In the genomic region with DNA sequence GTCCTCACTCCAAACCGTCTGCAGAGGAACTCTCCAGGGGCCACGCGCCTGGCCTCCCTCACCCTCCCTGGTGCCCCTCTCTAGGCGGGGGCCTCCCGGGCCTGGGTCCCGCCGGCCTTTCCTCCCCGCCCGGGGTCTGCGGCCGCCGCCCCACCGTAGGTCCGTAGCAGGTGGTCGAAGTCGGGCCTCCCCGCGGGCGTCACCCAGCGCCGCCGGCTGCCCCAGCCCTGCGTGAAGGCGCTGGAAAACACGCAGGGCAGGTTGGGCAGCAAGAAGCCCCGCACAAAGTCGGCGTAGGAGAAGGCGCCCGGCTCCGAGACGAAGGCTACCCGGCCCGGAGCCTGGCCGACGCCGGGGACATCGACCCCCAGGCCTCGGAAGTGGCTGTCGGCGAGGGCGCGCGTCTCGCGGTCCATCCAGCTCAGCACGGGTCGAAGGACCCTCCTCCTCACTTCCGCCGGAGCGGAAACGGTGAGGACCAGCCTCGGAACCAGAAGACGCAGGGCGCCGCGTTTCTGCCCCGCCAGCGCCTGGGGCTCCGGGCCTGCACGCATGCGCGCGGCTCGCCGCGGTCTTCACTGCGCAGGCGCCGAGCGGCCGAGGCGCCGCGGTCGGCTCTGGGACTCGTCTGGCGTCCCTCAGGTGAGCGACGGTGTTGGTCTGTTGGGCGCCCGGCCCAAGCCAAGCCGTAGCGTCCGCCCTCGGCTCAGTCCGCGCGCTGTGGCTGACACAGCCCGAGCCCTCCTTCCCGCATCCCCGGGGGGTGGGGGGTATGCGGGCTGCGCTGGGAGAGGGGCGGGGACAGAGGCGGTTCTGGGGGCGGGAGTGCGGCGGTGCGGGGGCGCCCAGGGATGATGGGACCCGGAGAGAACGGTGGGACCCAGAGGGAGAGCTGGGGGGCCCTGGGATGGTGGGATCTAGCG, we compare ENCODE assay signal across 8 cellular contexts. TPM values are rescaled to one million over a fixed set of nuclear protein-coding genes. Genes with fewer than 3 reads are reported as not detected.
A peak's percentile ranks its signal among the peaks of the same experiment; 100 is the strongest.
DNase-seq lines count a peak whose midpoint lies in the region; ATAC-seq, FAIRE-seq and TF ChIP-seq lines count a peak whose summit lies in the region.

JMJD4 (minus strand) TSS at position 445 of the 923 bp plus-strand sequence; CDS start at position 416, 29 bp downstream.
A gene with protein sequence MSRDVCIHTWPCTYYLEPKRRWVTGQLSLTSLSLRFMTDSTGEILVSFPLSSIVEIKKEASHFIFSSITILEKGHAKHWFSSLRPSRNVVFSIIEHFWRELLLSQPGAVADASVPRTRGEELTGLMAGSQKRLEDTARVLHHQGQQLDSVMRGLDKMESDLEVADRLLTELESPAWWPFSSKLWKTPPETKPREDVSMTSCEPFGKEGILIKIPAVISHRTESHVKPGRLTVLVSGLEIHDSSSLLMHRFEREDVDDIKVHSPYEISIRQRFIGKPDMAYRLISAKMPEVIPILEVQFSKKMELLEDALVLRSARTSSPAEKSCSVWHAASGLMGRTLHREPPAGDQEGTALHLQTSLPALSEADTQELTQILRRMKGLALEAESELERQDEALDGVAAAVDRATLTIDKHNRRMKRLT (plus strand): TSS at position 578 of the 923 bp plus-strand sequence. CDS start 12,302 bp downstream, outside the sequence.

- peak; percentile 93 for ATAC-seq in GM21381 (IDR thresholded peaks at IDR 0.05; ENCODE audit: unreplicated experiment)

- H3K9me3 Mint-ChIP-seq in endodermal cell = no peaks in the 10 kb centered on the region

- H3K27ac ChIP-seq in endodermal cell (ENCODE audit: low read depth, low read length) = no peak within 1 kb of the TSS
- peak within 1 kb of the TSS; percentile 23 for H3K27ac ChIP-seq in mesodermal cell (ENCODE audit: low read depth, low read length, severe bottlenecking)

- H3K36me3 Mint-ChIP-seq in endodermal cell (ENCODE audit: low read depth) = peaks cover 15% of the 10 kb centered on the region

- H3K9ac ChIP-seq in NT2/D1 (ENCODE audit: insufficient read length, low read depth) (peak within 1 kb of the TSS; percentile 93), endodermal cell (ENCODE audit: extremely low read depth, low read length, poor library complexity, severe bottlenecking) (peak within 1 kb of the TSS; percentile 77)

- peaks cover 8% of the 10 kb centered on the region for H3K4me1 Mint-ChIP-seq in endodermal cell

- H3K27ac Mint-ChIP-seq in endodermal cell = peak within 1 kb of the TSS; percentile 86

- H3K4me1 ChIP-seq in NT2/D1 (ENCODE audit: insufficient read depth, insufficient read length) (peaks cover 19% of the 10 kb centered on the region), endodermal cell (ENCODE audit: control insufficient read depth, insufficient read depth, low read length) (no peaks in the 10 kb centered on the region), mesodermal cell (ENCODE audit: control insufficient read depth, insufficient read depth, low read length, poor library complexity, severe bottlenecking) (peaks cover 6% of the 10 kb centered on the region)

- DNase-seq in COR-L47 (lab: John Stamatoyannopoulos, UW) (peak; percentile 85), HTR-8/SVneo (ENCODE audit: insufficient read length, low spot score) (peak; percentile 92), NT2/D1 (ENCODE audit: low read depth, low spot score) (peak; percentile 96), endodermal cell (peak; percentile 97)
- peak; percentile 69 for DNase-seq in activated CD8-positive, alpha-beta memory T cell treated with anti-CD3 and anti-CD28 coated beads, Interleukin-2, amount 50 U/mL, for 1 hour (ENCODE audit: extremely low read depth)
- peak; percentile 91 for DNase-seq in stimulated activated CD8-positive, alpha-beta memory T cell treated with anti-CD3 and anti-CD28 coated beads, Interleukin-15, amount 100 ng/mL, for 24 hours (ENCODE audit: low read depth)

- H3K9me3 ChIP-seq in NT2/D1 (ENCODE audit: insufficient read depth, low read length) = no peaks in the 10 kb centered on the region
- H3K9me3 ChIP-seq in endodermal cell (ENCODE audit: control insufficient read depth, low read length) = no peaks in the 10 kb centered on the region
- H3K9me3 ChIP-seq in mesodermal cell (ENCODE audit: control insufficient read depth, low read length) = no peaks in the 10 kb centered on the region

- peak; percentile 79 for FAIRE-seq in HTR-8/SVneo (lab: Jason Lieb, UNC)

- H3K4me3 ChIP-seq in NT2/D1 (ENCODE audit: insufficient read length, low read depth) (peak within 1 kb of the TSS; percentile 97), endodermal cell (ENCODE audit: low read length) (peak within 1 kb of the TSS; percentile 92), mesodermal cell (ENCODE audit: extremely low read depth, insufficient read depth, low read length, poor library complexity, severe bottlenecking) (peak within 1 kb of the TSS; percentile 98)

- peaks cover 66% of the 10 kb centered on the region for H3K36me3 ChIP-seq in NT2/D1 (ENCODE audit: insufficient read depth, insufficient read length, low read length)
- H3K36me3 ChIP-seq in endodermal cell (ENCODE audit: control insufficient read depth, insufficient read depth, low read length) = peaks cover 14% of the 10 kb centered on the region
- H3K36me3 ChIP-seq in mesodermal cell (ENCODE audit: control insufficient read depth, insufficient read depth, low read length) = peaks cover 43% of the 10 kb centered on the region

- WGBS in endodermal cell (ENCODE audit: insufficient coverage in 1 of 2, insufficient read length in 1 of 2), 2 experiments = 0% methylated on average over 25 to 104 of the region's 104 CpGs
- WGBS in mesodermal cell (ENCODE audit: insufficient coverage in 2 of 2), 2 experiments = 0 to 1% methylated on average over 65 to 70 of the region's 104 CpGs

- no peak for TF ChIP-seq CTCF in endodermal cell (conservative IDR thresholded peaks at IDR 0.05)

- H3K4me3 Mint-ChIP-seq in endodermal cell = peak within 1 kb of the TSS; percentile 83

- no peaks in the 10 kb centered on the region for H3K27me3 Mint-ChIP-seq in endodermal cell (ENCODE audit: insufficient read depth)

- H3K27me3 ChIP-seq in NT2/D1 (ENCODE audit: insufficient read depth, insufficient read length) = no peaks in the 10 kb centered on the region
- no peaks in the 10 kb centered on the region for H3K27me3 ChIP-seq in endodermal cell (ENCODE audit: control insufficient read depth, insufficient read depth, low read length, poor library complexity, severe bottlenecking)

RNA-seq across cellular contexts. Expression of gene JMJD4, which starts in this region (rescaled TPM):
- total RNA-seq in endodermal cell = 10 to 100 TPM; 19.4 to 21.8 TPM
- 14.3 TPM for polyA plus RNA-seq in endodermal cell (2013, experiment 1 of 2)
- polyA plus RNA-seq in endodermal cell (2013, experiment 2 of 2) = 13.4 TPM
- 12.1 TPM for polyA plus RNA-seq in mesodermal cell (2013, experiment 1 of 2)
- polyA plus RNA-seq in mesodermal cell (2013, experiment 2 of 2) = 12.1 TPM

RNA-seq across cellular contexts. Expression of the second gene that starts in this region (rescaled TPM):
- total RNA-seq in endodermal cell = 10 to 100 TPM; 42.5 to 46.6 TPM
- 41.3 TPM for polyA plus RNA-seq in endodermal cell (2013, experiment 1 of 2)
- polyA plus RNA-seq in endodermal cell (2013, experiment 2 of 2) = 37.0 TPM
- 34.9 TPM for polyA plus RNA-seq in mesodermal cell (2013, experiment 1 of 2)
- 30.3 TPM for polyA plus RNA-seq in mesodermal cell (2013, experiment 2 of 2)
